Comparison of ENCODE assay signal across 8 cellular contexts in the genomic region with DNA sequence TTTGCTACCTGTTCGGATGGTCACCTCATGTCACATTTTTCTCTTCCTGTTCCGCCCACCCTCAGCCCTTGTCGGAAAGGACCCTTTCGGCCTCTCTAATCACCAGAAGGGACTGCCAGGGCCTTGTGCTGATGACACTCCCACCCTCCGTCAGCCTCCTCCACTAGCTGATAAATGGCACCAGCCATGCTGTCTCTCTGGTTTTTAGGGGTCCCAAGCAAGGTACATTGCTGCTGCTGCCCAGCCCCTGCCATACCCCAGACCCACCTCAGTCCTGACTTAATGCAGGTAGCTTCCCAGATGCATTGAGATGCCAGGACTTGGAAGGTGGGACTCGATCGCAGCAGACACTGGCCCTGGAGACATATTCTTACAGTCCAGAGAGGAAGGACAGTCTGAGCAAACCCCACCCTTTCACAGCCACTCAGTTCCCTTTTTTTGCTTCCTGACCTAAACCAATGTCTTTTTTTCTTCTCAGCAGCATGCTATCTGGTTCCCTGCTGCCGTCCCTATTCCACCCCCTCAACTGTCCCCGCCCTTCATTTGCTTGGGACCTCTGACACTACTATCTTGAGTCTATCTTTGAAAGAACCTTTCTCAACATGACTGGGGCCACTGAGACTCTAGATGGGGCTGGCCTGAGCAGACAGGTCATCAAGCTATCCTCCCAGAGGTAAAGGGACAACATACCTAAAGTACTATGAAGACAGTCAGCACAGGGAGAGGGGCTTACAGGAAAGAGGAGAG.
DNase-seq lines count a peak whose midpoint lies in the region; ATAC-seq and TF ChIP-seq lines count a peak whose summit lies in the region.

A gene (minus strand): TSS at position 397 of the 747 bp plus-strand sequence. CDS start 10,907 bp downstream, outside the sequence.

- no peak for TF ChIP-seq CTCF in NB4 (IDR thresholded peaks at IDR 0.05; ENCODE audit: low read depth, low read length)
- no peak for TF ChIP-seq CTCF in nephron progenitor cell (IDR thresholded peaks at IDR 0.05)

- no peak within 1 kb of the TSS for H3K4me3 Mint-ChIP-seq in nephron progenitor cell

- H3K9me3 Mint-ChIP-seq in nephron progenitor cell, result peaks cover 41% of the 10 kb centered on the region

- ATAC-seq in HG02623 (IDR thresholded peaks at IDR 0.05; ENCODE audit: unreplicated experiment), result peak; percentile 64

- DNase-seq in NB4 (ENCODE audit: low read depth) (peak; percentile 90), nephron progenitor cell (no peak), NCI-H524 treated with DMSO at 0.1 percent for 48 hours (lab: John Stamatoyannopoulos, UW) (no peak), NCI-H187 treated with DMSO at 0.1 percent for 48 hours (lab: John Stamatoyannopoulos, UW) (no peak), NCI-H1436 (lab: John Stamatoyannopoulos, UW) (no peak)
- no peak for DNase-seq in NK-92 treated with Interleukin-12 subunit alpha and Interleukin-12 subunit beta, amount 100 ng/mL, for 24 hours (lab: John Stamatoyannopoulos, UW)

- H3K4me1 Mint-ChIP-seq in nephron progenitor cell, result peaks cover 7% of the 10 kb centered on the region

- peak within 1 kb of the TSS; percentile 92 for H3K4me3 ChIP-seq in NB4 (ENCODE audit: low read depth, low read length)

- TF ChIP-seq POLR2A in GM18526 (IDR thresholded peaks at IDR 0.05; ENCODE audit: extremely low read depth, insufficient read length), result peak; percentile 54
- TF ChIP-seq POLR2A in NB4 (IDR thresholded peaks at IDR 0.05; ENCODE audit: extremely low read depth, insufficient read length), result peak; percentile 68

- H3K27me3 Mint-ChIP-seq in nephron progenitor cell (ENCODE audit: low read depth, poor library complexity), result peaks cover 6% of the 10 kb centered on the region

- H3K36me3 Mint-ChIP-seq in nephron progenitor cell (ENCODE audit: low read depth), result no peaks in the 10 kb centered on the region

- H3K27ac Mint-ChIP-seq in nephron progenitor cell, result peak within 1 kb of the TSS; percentile 84
